ENCODE assay signal across 8 cellular contexts in genomic region chr10:93554760-93555432, GRCh38. TPM values are rescaled to one million over a fixed set of nuclear protein-coding genes. Genes with fewer than 3 reads are reported as not detected.
DNase-seq lines count a peak whose midpoint lies in the region; ATAC-seq and TF ChIP-seq lines count a peak whose summit lies in the region.

No MANE protein-coding gene starts in this region.

- no peaks in the 10 kb centered on the region for H3K9me3 ChIP-seq in OCI-LY7 (ENCODE audit: low read length)
- no peaks in the 10 kb centered on the region for H3K9me3 ChIP-seq in cardiac muscle cell (ENCODE audit: low read depth)

- no peaks in the 10 kb centered on the region for H4K20me1 ChIP-seq in OCI-LY7 (ENCODE audit: insufficient read depth, low read length)

- intact Hi-C loops in OCI-LY7 (cut with micrococcal nuclease; ENCODE audit: unreplicated experiment) = loop anchor here (1.0 to 10.0 kb wide), 2 partner anchors 125 to 260 kb away; no protein-coding TSS in a partner anchor
- intact Hi-C loops in posterior cingulate gyrus (cut with DNase I) = loop anchor here (1.0 kb wide), 1 partner anchor 125 kb away; no protein-coding TSS in a partner anchor

- H3K79me2 ChIP-seq in OCI-LY7 (ENCODE audit: insufficient read depth, low read depth, low read length) = no peaks in the 10 kb centered on the region

- ATAC-seq in HG03432 (IDR thresholded peaks at IDR 0.05; ENCODE audit: unreplicated experiment) = peak; percentile 56
- ATAC-seq in HG03135 (IDR thresholded peaks at IDR 0.05; ENCODE audit: unreplicated experiment) = no peak

- H3K4me3 Mint-ChIP-seq in activated naive CD4-positive, alpha-beta T cell treated with anti-CD3 and anti-CD28 coated beads, Interleukin-2, amount 10 ng/mL, durations not matched to agents 7 days and 5 days = no peak overlapping the region

- H3K9me3 Mint-ChIP-seq in activated naive CD4-positive, alpha-beta T cell treated with anti-CD3 and anti-CD28 coated beads, Interleukin-2, amount 10 ng/mL, durations not matched to agents 7 days and 5 days = no peaks in the 10 kb centered on the region

- no peaks in the 10 kb centered on the region for H3K4me1 Mint-ChIP-seq in activated naive CD4-positive, alpha-beta T cell treated with anti-CD3 and anti-CD28 coated beads, Interleukin-2, amount 10 ng/mL, durations not matched to agents 7 days and 5 days

- BruUV-seq in OCI-LY7 (replicated peaks; lab: Mats Ljungman, UMichigan) = no TSS peak

- H3K9me2 ChIP-seq in OCI-LY7 (ENCODE audit: insufficient read depth, low read length) = no peaks in the 10 kb centered on the region

- TF ChIP-seq CTCF in OCI-LY7 (conservative IDR thresholded peaks at IDR 0.05; ENCODE audit: low read length) = peak; percentile 87
- TF ChIP-seq CTCF in cardiac muscle cell (IDR thresholded peaks at IDR 0.05; ENCODE audit: low read depth, low read length) = peak; percentile 90

- H3K27me3 Mint-ChIP-seq in activated naive CD4-positive, alpha-beta T cell treated with anti-CD3 and anti-CD28 coated beads, Interleukin-2, amount 10 ng/mL, durations not matched to agents 7 days and 5 days = peaks cover 11% of the 10 kb centered on the region

- peak; percentile 79 for DNase-seq in GDM1 (lab: John Stamatoyannopoulos, UW)
- DNase-seq in OCI-LY7 (ENCODE audit: low spot score) = peak; percentile 77
- peak; percentile 58 for DNase-seq in activated naive CD4-positive, alpha-beta T cell treated with anti-CD3 and anti-CD28 coated beads, Interleukin-2, amount 10 ng/mL, durations not matched to agents 7 days and 5 days
- DNase-seq in cardiac muscle cell (ENCODE audit: low read depth in 1 of 2, low spot score in 1 of 2) = peak; percentile 86 to 89
- peak in 7 of 10 donors; percentile 44 to 92 (median 61) for DNase-seq in posterior cingulate gyrus
- DNase-seq in GOT3 (lab: John Stamatoyannopoulos, UW) = no peak

- H3K36me3 ChIP-seq in OCI-LY7 (ENCODE audit: insufficient read depth, low read length) (no peaks in the 10 kb centered on the region), cardiac muscle cell (no peaks in the 10 kb centered on the region)

- H3K4me3 ChIP-seq in OCI-LY7 (ENCODE audit: low read depth, low read length, poor library complexity, severe bottlenecking) (no peak overlapping the region), cardiac muscle cell (no peak overlapping the region)

- H3K4me1 ChIP-seq in OCI-LY7 (ENCODE audit: insufficient read depth, low read length, poor library complexity, severe bottlenecking) (peaks cover 15% of the 10 kb centered on the region), cardiac muscle cell (ENCODE audit: low read depth) (no peaks in the 10 kb centered on the region)

- H3K27ac Mint-ChIP-seq in activated naive CD4-positive, alpha-beta T cell treated with anti-CD3 and anti-CD28 coated beads, Interleukin-2, amount 10 ng/mL, durations not matched to agents 7 days and 5 days = no peak overlapping the region

- H2AFZ ChIP-seq in OCI-LY7 (ENCODE audit: low read length) = peak overlapping the region; percentile 56; the same call in 1 of the 2 replicates

- H3K27me3 ChIP-seq in cardiac muscle cell = no peaks in the 10 kb centered on the region

- H3K27ac ChIP-seq in OCI-LY7 (ENCODE audit: low read depth, low read length, poor library complexity, severe bottlenecking) (no peak overlapping the region), cardiac muscle cell (no peak overlapping the region)

- no peak overlapping the region for H3K4me2 ChIP-seq in OCI-LY7 (ENCODE audit: low read length)

- H3K36me3 Mint-ChIP-seq in activated naive CD4-positive, alpha-beta T cell treated with anti-CD3 and anti-CD28 coated beads, Interleukin-2, amount 10 ng/mL, durations not matched to agents 7 days and 5 days = no peaks in the 10 kb centered on the region

- CTCF ChIA-PET in OCI-LY7 (lab: Charles Lee; ENCODE audit: unreplicated experiment) = interaction anchor here (1.0 to 3.6 kb wide), 4 partner anchors 78 to 124 kb away, joined by 3 to 32 read pairs (median 4); no protein-coding TSS in a partner anchor
- CTCF ChIA-PET in activated naive CD4-positive, alpha-beta T cell treated with anti-CD3 and anti-CD28 coated beads, Interleukin-2, amount 10 ng/mL, durations not matched to agents 7 days and 5 days (lab: Charles Lee) = interaction anchor here (0.5 to 2.5 kb wide), 11 partner anchors 8 to 890 kb away, joined by 3 to 22 read pairs (median 5); partner anchors contain the start of gene FFAR4

- POLR2A ChIA-PET in OCI-LY7 (lab: Charles Lee) = interaction anchor here (0.6 to 1.3 kb wide), 6 partner anchors 12 to 128 kb away, joined by 3 to 9 read pairs (median 6); no protein-coding TSS in a partner anchor

RNA-seq across cellular contexts. Expression of gene FFAR4, which starts 11.6 kb away (rescaled TPM):
- not detected in 2 replicates for total RNA-seq in OCI-LY7 (2014; rRNA removed; shearing (Covaris generic))
- total RNA-seq in OCI-LY7 (2022) = not detected in 2 replicates
- not detected in 2 replicates for total RNA-seq in cardiac muscle cell
- polyA plus RNA-seq in cardiac muscle cell = not detected in 2 replicates

RNA-seq across cellular contexts. Expression of gene RBP4, which starts 46.1 kb away (rescaled TPM):
- not detected in 2 replicates for total RNA-seq in OCI-LY7 (2014; rRNA removed; shearing (Covaris generic))
- total RNA-seq in OCI-LY7 (2022) (not detected in 2 replicates), cardiac muscle cell (not detected in 2 replicates)
- 0.86 TPM in 1 of 2 replicates, not detected in the other for polyA plus RNA-seq in cardiac muscle cell

RNA-seq across cellular contexts. Expression of gene PDE6C, which starts 57.4 kb away (rescaled TPM):
- total RNA-seq in OCI-LY7 (2014; rRNA removed; shearing (Covaris generic)) = 0.03 and 0.05 TPM in 2 replicates
- 0.13 TPM in 1 of 2 replicates, not detected in the other for total RNA-seq in OCI-LY7 (2022)
- total RNA-seq in cardiac muscle cell = not detected in 2 replicates
- polyA plus RNA-seq in cardiac muscle cell = 0.12 and 0.29 TPM in 2 replicates

RNA-seq across cellular contexts. Expression of gene CEP55, which starts 58.5 kb away (rescaled TPM):
- total RNA-seq in OCI-LY7 (2014; rRNA removed; shearing (Covaris generic)) = 64.5 and 83.0 TPM in 2 replicates
- total RNA-seq in OCI-LY7 (2022) (68.3 and 75.2 TPM in 2 replicates), cardiac muscle cell (2.8 and 23.8 TPM in 2 replicates)
- 3.1 and 25.9 TPM in 2 replicates for polyA plus RNA-seq in cardiac muscle cell
